ENCODE assay signal across 8 cellular contexts in the genomic region with DNA sequence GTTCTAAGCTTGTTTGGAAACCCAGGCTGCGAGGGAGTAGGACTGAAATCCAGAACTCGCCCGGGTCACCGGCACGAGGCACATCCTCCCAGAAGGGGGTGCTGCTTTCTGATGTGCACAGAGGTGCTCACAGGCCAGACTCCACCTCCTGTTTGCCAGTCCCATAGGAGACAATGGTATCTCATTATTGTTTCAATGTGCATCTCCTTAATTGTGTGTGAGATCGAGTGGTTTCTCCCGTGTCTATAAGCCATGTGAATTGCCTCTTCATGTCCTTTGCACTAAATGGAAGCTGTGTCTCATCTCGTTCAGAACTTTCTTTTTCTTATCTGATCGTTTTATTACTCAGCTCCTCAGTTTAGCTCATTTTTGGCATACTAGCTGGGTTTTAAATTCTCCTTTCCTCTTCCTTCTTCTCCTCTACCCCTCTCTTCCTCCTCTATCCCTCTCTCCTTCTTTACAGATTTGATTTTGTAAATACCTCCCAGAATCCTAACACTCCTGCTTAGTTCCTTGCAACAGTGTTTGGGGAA. TPM values are rescaled to one million over a fixed set of nuclear protein-coding genes. Genes with fewer than 3 reads are reported as not detected.
A peak's percentile ranks its signal among the peaks of the same experiment; 100 is the strongest.
DNase-seq lines count a peak whose midpoint lies in the region; ATAC-seq and TF ChIP-seq lines count a peak whose summit lies in the region.

No MANE protein-coding gene starts in this region.

- peak overlapping the region; percentile 62 for H2AFZ ChIP-seq in DND-41 (ENCODE audit: low read depth, low read length)

- H3K9me3 Mint-ChIP-seq in endothelial cell (ENCODE audit: unreplicated experiment) (no peaks in the 10 kb centered on the region), nephron (no peaks in the 10 kb centered on the region)
- H3K9me3 Mint-ChIP-seq in stimulated activated naive CD8-positive, alpha-beta T cell treated with anti-CD3 and anti-CD28 coated beads, Interleukin-15, amount 100 ng/mL, for 72 hours: no peaks in the 10 kb centered on the region

- POLR2A ChIA-PET in HEK293 (lab: Yijun Ruan, JAX): no interaction called here

- H4K20me1 ChIP-seq in DND-41 (ENCODE audit: insufficient read depth, low read length): no peaks in the 10 kb centered on the region

- no peaks in the 10 kb centered on the region for H3K36me3 ChIP-seq in DND-41 (ENCODE audit: insufficient read depth, low read length)
- no peaks in the 10 kb centered on the region for H3K36me3 ChIP-seq in HEK293 (ENCODE audit: control insufficient read depth in 2 of 2, insufficient read depth in 1 of 2, low read length in 2 of 2)

- H3K27ac ChIP-seq in DND-41 (ENCODE audit: low read length) (no peak overlapping the region; the same call in 1 of the 2 replicates), HEK293 (ENCODE audit: extremely low read depth, low read depth, low read length) (no peak overlapping the region)

- H3K27me3 Mint-ChIP-seq in endothelial cell (ENCODE audit: unreplicated experiment): peaks cover 4% of the 10 kb centered on the region
- peaks cover 20% of the 10 kb centered on the region for H3K27me3 Mint-ChIP-seq in nephron (ENCODE audit: low read depth)
- H3K27me3 Mint-ChIP-seq in stimulated activated naive CD8-positive, alpha-beta T cell treated with anti-CD3 and anti-CD28 coated beads, Interleukin-15, amount 100 ng/mL, for 72 hours: no peaks in the 10 kb centered on the region

- H3K9me3 ChIP-seq in DND-41 (ENCODE audit: insufficient read depth, low read length, severe bottlenecking): no peaks in the 10 kb centered on the region
- no peaks in the 10 kb centered on the region for H3K9me3 ChIP-seq in HEK293 (ENCODE audit: control insufficient read depth, insufficient read depth, low read depth, low read length)

- peaks cover 13% of the 10 kb centered on the region for H3K4me1 Mint-ChIP-seq in endothelial cell (ENCODE audit: unreplicated experiment)
- H3K4me1 Mint-ChIP-seq in nephron: no peaks in the 10 kb centered on the region
- H3K4me1 Mint-ChIP-seq in stimulated activated naive CD8-positive, alpha-beta T cell treated with anti-CD3 and anti-CD28 coated beads, Interleukin-15, amount 100 ng/mL, for 72 hours: peaks cover 27% of the 10 kb centered on the region

- CTCF ChIA-PET in HEK293 (lab: Yijun Ruan, JAX): interaction anchor here (0.5 to 3.4 kb wide), 31 partner anchors 11 to 702 kb away, joined by 3 to 58 read pairs (median 3); no protein-coding TSS in a partner anchor

- H3K27ac Mint-ChIP-seq in endothelial cell (ENCODE audit: unreplicated experiment) (no peak overlapping the region), nephron (no peak overlapping the region)
- no peak overlapping the region for H3K27ac Mint-ChIP-seq in stimulated activated naive CD8-positive, alpha-beta T cell treated with anti-CD3 and anti-CD28 coated beads, Interleukin-15, amount 100 ng/mL, for 72 hours

- H3K36me3 Mint-ChIP-seq in endothelial cell (ENCODE audit: low read depth, unreplicated experiment) (no peaks in the 10 kb centered on the region), nephron (ENCODE audit: low read depth) (no peaks in the 10 kb centered on the region)

- H3K4me3 ChIP-seq in DND-41 (ENCODE audit: low read depth in 1 of 2, low read length in 2 of 2): no peak overlapping the region
- no peak overlapping the region for H3K4me3 ChIP-seq in HEK293 (ENCODE audit: low read depth, low read length)

- H3K4me1 ChIP-seq in DND-41 (ENCODE audit: insufficient read depth, low read length) (peaks cover 15% of the 10 kb centered on the region), HEK293 (ENCODE audit: control insufficient read depth, insufficient read depth, low read length) (no peaks in the 10 kb centered on the region)

- H3K79me2 ChIP-seq in DND-41 (ENCODE audit: insufficient read depth, low read length): no peaks in the 10 kb centered on the region

- peak overlapping the region; percentile 14; the same call in 1 of the 2 replicates for H3K4me2 ChIP-seq in DND-41 (ENCODE audit: insufficient read depth, low read length)

- TF ChIP-seq CTCF in DND-41 (IDR thresholded peaks at IDR 0.05; ENCODE audit: borderline replicate concordance, extremely low read depth, low read length, poor library complexity, severe bottlenecking) (peak; percentile 88), HEK293 (tag by site-specific recombination; IDR thresholded peaks at IDR 0.05) (peak; percentile 76), endothelial cell (IDR thresholded peaks at IDR 0.05; ENCODE audit: unreplicated experiment) (peak; percentile 31), nephron (IDR thresholded peaks at IDR 0.05; ENCODE audit: unreplicated experiment in 3 of 3) (peak in 2 of 3 experiments; percentile 13 to 40)

- DNase-seq in DND-41: peak; percentile 79
- DNase-seq in NCI-H748 (lab: John Stamatoyannopoulos, UW; ENCODE audit: unreplicated experiment): peak; percentile 66
- peak; percentile 32 to 56 for DNase-seq in activated CD8-positive, alpha-beta memory T cell treated with anti-CD3 and anti-CD28 coated beads for 1 hour (ENCODE audit: extremely low read depth in 1 of 2, low read depth in 1 of 2)
- peak; percentile 71 for DNase-seq in endothelial cell (ENCODE audit: low spot score)
- DNase-seq in stimulated activated naive CD8-positive, alpha-beta T cell treated with anti-CD3 and anti-CD28 coated beads, Interleukin-15, amount 100 ng/mL, for 72 hours: peak; percentile 57 to 74
- no peak for DNase-seq in T1000 (lab: John Stamatoyannopoulos, UW)

- no peak overlapping the region for H3K9ac ChIP-seq in DND-41 (ENCODE audit: low read depth, low read length)

- H3K4me3 Mint-ChIP-seq in endothelial cell (ENCODE audit: unreplicated experiment): no peak overlapping the region
- H3K4me3 Mint-ChIP-seq in nephron: no peak overlapping the region
- peak overlapping the region; percentile 22 to 55 for H3K4me3 Mint-ChIP-seq in stimulated activated naive CD8-positive, alpha-beta T cell treated with anti-CD3 and anti-CD28 coated beads, Interleukin-15, amount 100 ng/mL, for 72 hours

- no peaks in the 10 kb centered on the region for H3K27me3 ChIP-seq in DND-41 (ENCODE audit: insufficient read depth, low read length, poor library complexity)

- ATAC-seq in DND-41 (ENCODE audit: insufficient read depth, low read depth): peak; percentile 92
- ATAC-seq in stimulated activated naive CD8-positive, alpha-beta T cell treated with anti-CD3 and anti-CD28 coated beads, Interleukin-15, amount 100 ng/mL, for 72 hours: peak; percentile 94

TF ChIP-seq in HEK293, 187 proteins besides CTCF, POLR2A, EP300 and RAD21 (continues in another document):
- TF ChIP-seq ZNF473 (tag by site-specific recombination; IDR thresholded peaks at IDR 0.05): no peak
- TF ChIP-seq ZNF121 (tag by site-specific recombination; IDR thresholded peaks at IDR 0.05): no peak
- no peak for TF ChIP-seq ZNF157 (tag by site-specific recombination; IDR thresholded peaks at IDR 0.05)
- TF ChIP-seq ZSCAN23 (tag by site-specific recombination; IDR thresholded peaks at IDR 0.05): no peak
- TF ChIP-seq, protein P1, sequence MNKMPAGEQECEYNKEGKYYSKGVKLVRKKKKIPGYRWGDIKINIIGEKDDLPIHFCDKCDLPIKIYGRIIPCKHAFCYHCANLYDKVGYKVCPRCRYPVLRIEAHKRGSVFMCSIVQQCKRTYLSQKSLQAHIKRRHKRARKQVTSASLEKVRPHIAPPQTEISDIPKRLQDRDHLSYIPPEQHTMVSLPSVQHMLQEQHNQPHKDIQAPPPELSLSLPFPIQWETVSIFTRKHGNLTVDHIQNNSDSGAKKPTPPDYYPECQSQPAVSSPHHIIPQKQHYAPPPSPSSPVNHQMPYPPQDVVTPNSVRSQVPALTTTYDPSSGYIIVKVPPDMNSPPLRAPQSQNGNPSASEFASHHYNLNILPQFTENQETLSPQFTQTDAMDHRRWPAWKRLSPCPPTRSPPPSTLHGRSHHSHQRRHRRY (tag by site-specific recombination; IDR thresholded peaks at IDR 0.05): no peak
- TF ChIP-seq KLF10 (tag by site-specific recombination; IDR thresholded peaks at IDR 0.05): no peak
- TF ChIP-seq, protein P2, sequence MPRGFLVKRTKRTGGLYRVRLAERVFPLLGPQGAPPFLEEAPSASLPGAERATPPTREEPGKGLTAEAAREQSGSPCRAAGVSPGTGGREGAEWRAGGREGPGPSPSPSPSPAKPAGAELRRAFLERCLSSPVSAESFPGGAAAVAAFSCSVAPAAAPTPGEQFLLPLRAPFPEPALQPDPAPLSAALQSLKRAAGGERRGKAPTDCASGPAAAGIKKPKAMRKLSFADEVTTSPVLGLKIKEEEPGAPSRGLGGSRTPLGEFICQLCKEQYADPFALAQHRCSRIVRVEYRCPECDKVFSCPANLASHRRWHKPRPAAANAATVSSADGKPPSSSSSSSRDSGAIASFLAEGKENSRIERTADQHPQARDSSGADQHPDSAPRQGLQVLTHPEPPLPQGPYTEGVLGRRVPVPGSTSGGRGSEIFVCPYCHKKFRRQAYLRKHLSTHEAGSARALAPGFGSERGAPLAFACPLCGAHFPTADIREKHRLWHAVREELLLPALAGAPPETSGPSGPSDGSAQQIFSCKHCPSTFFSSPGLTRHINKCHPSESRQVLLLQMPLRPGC (tag by site-specific recombination; IDR thresholded peaks at IDR 0.05): no peak
- TF ChIP-seq GLIS2 (tag by site-specific recombination; IDR thresholded peaks at IDR 0.05): no peak
- peak; percentile 48; the same call in 1 of the 2 replicates for TF ChIP-seq ZNF600 (tag by site-specific recombination; IDR thresholded peaks at IDR 0.05)
- TF ChIP-seq, protein P3, sequence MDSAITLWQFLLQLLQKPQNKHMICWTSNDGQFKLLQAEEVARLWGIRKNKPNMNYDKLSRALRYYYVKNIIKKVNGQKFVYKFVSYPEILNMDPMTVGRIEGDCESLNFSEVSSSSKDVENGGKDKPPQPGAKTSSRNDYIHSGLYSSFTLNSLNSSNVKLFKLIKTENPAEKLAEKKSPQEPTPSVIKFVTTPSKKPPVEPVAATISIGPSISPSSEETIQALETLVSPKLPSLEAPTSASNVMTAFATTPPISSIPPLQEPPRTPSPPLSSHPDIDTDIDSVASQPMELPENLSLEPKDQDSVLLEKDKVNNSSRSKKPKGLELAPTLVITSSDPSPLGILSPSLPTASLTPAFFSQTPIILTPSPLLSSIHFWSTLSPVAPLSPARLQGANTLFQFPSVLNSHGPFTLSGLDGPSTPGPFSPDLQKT (IDR thresholded peaks at IDR 0.05; ENCODE audit: borderline replicate concordance, low read depth, low read length): no peak

RNA-seq across cellular contexts. Expression of a gene that starts 32.1 kb away (rescaled TPM):
- 28.7 TPM for total RNA-seq in endothelial cell (ENCODE audit: unreplicated experiment)

RNA-seq across cellular contexts. Expression of a gene that starts 48.8 kb away (rescaled TPM):
- not detected for total RNA-seq in endothelial cell (ENCODE audit: unreplicated experiment)

Comparison
In these comparisons a context has a peak if more than half of its experiments do, and no peak if none do; other contexts are left out.
1. CTCF ChIP-seq: peak in every context shown above with its lines; median percentile 88 in DND-41; 76 in HEK293; 31 in endothelial cell; 26 in nephron.
2. H3K4me3 Mint-ChIP-seq: peak in stimulated activated naive CD8-positive, alpha-beta T cell treated with anti-CD3 and anti-CD28 coated beads, Interleukin-15, amount 100 ng/mL, for 72 hours (2 of 2); none in endothelial cell (single experiment) and nephron (0 of 3).